In the genomic region with DNA sequence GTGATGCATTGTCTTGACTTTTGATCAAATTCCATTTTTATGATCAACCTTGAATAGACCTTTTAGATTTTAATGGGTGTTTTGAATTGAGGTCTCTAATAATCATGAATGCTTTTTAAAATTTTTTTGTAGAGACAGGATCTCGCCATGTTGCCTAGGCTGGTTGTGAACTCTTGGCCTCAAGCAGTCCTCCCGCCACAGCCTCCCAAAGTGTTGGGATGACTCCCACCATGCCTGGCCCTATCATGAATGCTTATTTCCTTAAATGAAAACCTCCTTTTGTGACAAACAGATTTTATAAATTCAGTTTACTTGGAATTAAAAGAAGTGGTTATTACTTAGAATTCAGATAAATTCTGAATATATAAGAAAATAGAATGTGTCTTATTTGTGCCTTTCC, we compare ENCODE assay signal across 16 cellular contexts.
"Had no signal": no experiment of that assay in that cellular context is flagged by ENCODE, and none has a peak within 500 bp of the region (broad histone marks: within the 10 kb centered on the region; RNA-seq: fewer than 3 reads in every experiment).

No MANE protein-coding gene starts in this region.

- H3K4me3 ChIP-seq: ovary, testis had no signal

- H3K27ac ChIP-seq: ovary, testis had no signal

- FAIRE-seq: urothelium cell line had no signal

- DNase-seq: activated CD4-positive, alpha-beta T cell treated with anti-CD3 and anti-CD28 coated beads for 36 hours; activated CD4-positive, CD25-positive, alpha-beta regulatory T cell; activated CD8-positive, alpha-beta memory T cell treated with anti-CD3 and anti-CD28 coated beads, Interleukin-2, amount 10 ng/mL, durations not matched to agents 7 days and 5 days; activated CD8-positive, alpha-beta T cell treated with anti-CD3 and anti-CD28 coated beads, Interleukin-2, amount 10 ng/mL, durations not matched to agents 7 days and 5 days; activated naive CD8-positive, alpha-beta T cell treated with anti-CD3 and anti-CD28 coated beads, Interleukin-2, amount 50 U/mL, for 24 hours; activated T-cell treated with anti-CD3 and anti-CD28 coated beads, Interleukin-2, amount 50 U/mL, for 48 hours; amygdala; central memory CD4-positive, alpha-beta T cell; naive thymus-derived CD4-positive, alpha-beta T cell; ovary; stimulated activated CD4-positive, alpha-beta T cell treated with anti-CD3 and anti-CD28 coated beads, Interleukin-2, amount 100 ng/mL, for 48 hours; stimulated activated naive CD4-positive, alpha-beta T cell treated with Interleukin-2 at 50 U/mL for 16 hours; T-helper 1 cell; testis had no signal

- H3K9me3 ChIP-seq: ovary, testis had no signal

- H3K36me3 ChIP-seq: ovary had no signal

- H3K4me1 ChIP-seq: testis had no signal

- ATAC-seq: activated CD4-positive, alpha-beta T cell treated with anti-CD3 and anti-CD28 coated beads for 36 hours; activated CD8-positive, alpha-beta memory T cell treated with anti-CD3 and anti-CD28 coated beads, Interleukin-2, amount 10 ng/mL, durations not matched to agents 7 days and 5 days; activated CD8-positive, alpha-beta T cell treated with anti-CD3 and anti-CD28 coated beads, Interleukin-2, amount 10 ng/mL, durations not matched to agents 7 days and 5 days; activated naive CD8-positive, alpha-beta T cell treated with anti-CD3 and anti-CD28 coated beads, Interleukin-2, amount 50 U/mL, for 24 hours; left lobe of liver; naive thymus-derived CD4-positive, alpha-beta T cell had no signal

- H3K27me3 ChIP-seq: ovary, testis had no signal
